1 cellular context compared by ENCODE assay signal in the genomic region with DNA sequence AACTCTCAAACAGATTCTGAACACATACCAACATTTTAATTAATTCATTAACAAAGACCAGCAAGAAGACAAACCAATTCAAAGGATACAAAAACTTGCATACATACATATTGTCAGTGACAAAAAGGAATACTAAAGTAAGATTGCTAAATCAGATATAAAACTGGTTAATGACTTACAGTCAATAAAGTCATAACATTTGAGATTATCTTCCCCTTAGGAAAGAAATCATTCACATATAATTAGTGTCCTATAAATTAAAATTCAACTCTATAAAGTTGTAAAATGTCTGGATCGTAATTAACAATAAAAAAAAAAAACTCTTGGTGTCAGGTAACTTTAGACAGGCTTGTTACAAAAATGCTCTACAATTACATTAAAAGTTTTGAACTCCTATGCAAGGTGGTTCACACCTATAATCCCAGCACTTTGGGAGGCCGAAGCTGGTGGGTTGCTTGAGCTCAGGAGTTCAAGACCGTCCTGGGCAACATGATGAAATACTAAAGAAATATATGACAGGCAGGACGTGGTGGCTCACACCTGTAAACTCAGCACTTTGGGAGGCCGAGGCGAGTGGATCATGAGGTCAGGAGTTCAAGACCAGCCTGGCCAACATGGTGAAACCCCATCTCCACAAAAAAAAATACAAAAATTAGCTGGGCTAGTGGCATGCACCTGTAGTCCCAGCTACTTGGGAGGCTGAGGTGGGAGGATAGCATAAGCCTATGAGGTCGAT.
TF ChIP-seq lines count a peak whose summit lies in the region.

No MANE protein-coding gene starts in this region.

TF ChIP-seq in K562, 482 proteins besides CTCF, POLR2A, EP300 and RAD21:
- TF ChIP-seq ZNF76 (CRISPR knock-in tag; IDR thresholded peaks at IDR 0.05; ENCODE audit: borderline replicate concordance): no peak
- TF ChIP-seq CEBPG (CRISPR knock-in tag; IDR thresholded peaks at IDR 0.05): no peak
- peak in 1 of 2 experiments; percentile 27; a peak in 1 of 4 replicates for TF ChIP-seq CEBPG (tag; conservative IDR thresholded peaks at IDR 0.05 in 1 of 2, IDR thresholded peaks at IDR 0.05 in 1 of 2)
- TF ChIP-seq SMARCB1 (IDR thresholded peaks at IDR 0.05; ENCODE audit: insufficient read length, low read depth): no peak
- peak; percentile 41; the same call in 1 of the 2 replicates for TF ChIP-seq BCOR (IDR thresholded peaks at IDR 0.05)
- TF ChIP-seq TRIM24 (IDR thresholded peaks at IDR 0.05): peak; percentile 59 to 83; a peak in 3 of 4 replicates
